Comparison of ENCODE assay signal across 19 cellular contexts in the genomic region with DNA sequence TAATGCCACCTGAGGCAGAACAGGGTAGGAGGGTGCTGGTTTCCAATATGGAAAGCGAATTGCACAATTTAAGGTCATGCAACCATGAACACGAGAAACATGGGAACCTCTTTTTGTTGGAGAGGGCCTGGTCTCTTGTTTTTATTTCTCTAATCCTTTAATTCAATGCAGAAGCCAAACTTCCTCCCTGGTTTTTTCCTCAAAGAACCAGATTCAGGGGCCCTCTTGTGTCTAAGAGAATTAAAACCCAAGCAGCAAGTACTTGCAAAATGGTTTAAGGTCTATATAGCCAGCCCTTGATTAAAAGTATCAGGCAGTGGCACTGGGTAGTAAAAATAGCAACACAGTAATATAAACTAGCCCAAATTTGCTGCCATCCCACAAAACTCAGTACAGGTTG. TPM values are rescaled to one million over a fixed set of nuclear protein-coding genes. Genes with fewer than 3 reads are reported as not detected.
DNase-seq lines count a peak whose midpoint lies in the region; ATAC-seq and TF ChIP-seq lines count a peak whose summit lies in the region.
"Had no signal": no experiment of that assay in that cellular context is flagged by ENCODE, and none has a peak within 500 bp of the region (broad histone marks: within the 10 kb centered on the region; RNA-seq: fewer than 3 reads in every experiment).

No MANE protein-coding gene starts in this region.

- intact Hi-C loops in activated T-helper 2 cell treated with anti-CD3 and anti-CD28 coated beads, Interferon-gamma antibody, Interleukin-2, Interleukin-4, amounts not matched to agents 10 μg/mL and 5 μg/mL and 100 μg/mL, durations not matched to agents 14 hours and 24 hours and 36 hours (cut with micrococcal nuclease), result loop anchor here (5.0 kb wide), 1 partner anchor 332 kb away; no protein-coding TSS in a partner anchor

- H2AFZ ChIP-seq in GM23338, result peak overlapping the region; percentile 80; the same call in 1 of the 2 replicates

- no peaks in the 10 kb centered on the region for H3K27me3 ChIP-seq in GM23338 (ENCODE audit: insufficient read depth)
- H3K27me3 ChIP-seq: foreskin keratinocyte, sigmoid colon, testis had no signal

- no peaks in the 10 kb centered on the region for H3K9me2 ChIP-seq in GM23338 (ENCODE audit: insufficient read depth)

- no peak overlapping the region for H3K27ac Mint-ChIP-seq in GM23338
- H3K27ac Mint-ChIP-seq in activated T-helper 2 cell treated with anti-CD3 and anti-CD28 coated beads, Interferon-gamma antibody, Interleukin-2, Interleukin-4, amounts not matched to agents 10 μg/mL and 5 μg/mL and 100 μg/mL, durations not matched to agents 14 hours and 24 hours and 36 hours, result peak overlapping the region; percentile 91
- H3K27ac Mint-ChIP-seq: T-helper 17 cell had no signal

- DNase-seq in AG09319 (ENCODE audit: extremely low read depth, low read depth) (peak; percentile 56), GM23338 (ENCODE audit: low spot score) (no peak), fibroblast of the conjunctiva (ENCODE audit: low read depth) (peak; percentile 70), cerebellar nuclear complex (lab: John Stamatoyannopoulos, UW) (no peak), NCI-H748 treated with DMSO at 0.1 percent for 48 hours (lab: John Stamatoyannopoulos, UW) (no peak), NCI-H524 treated with DMSO at 0.1 percent for 48 hours (lab: John Stamatoyannopoulos, UW) (no peak), ACHN (no peak)
- no peak for DNase-seq in activated T-helper 2 cell treated with anti-CD3 and anti-CD28 coated beads, Interferon-gamma antibody, Interleukin-2, Interleukin-4, amounts not matched to agents 10 μg/mL and 5 μg/mL and 100 μg/mL, durations not matched to agents 14 hours and 24 hours and 36 hours (ENCODE audit: low spot score)
- DNase-seq: activated naive CD4-positive, alpha-beta T cell treated with anti-CD3 and anti-CD28 coated beads, Interleukin-2, amount 50 U/mL, for 16 hours; activated T-cell treated with anti-CD3 and anti-CD28 coated beads for 4 hours; DMS153; foreskin keratinocyte; left colon; mucosa of descending colon; NCI-H1048; sigmoid colon; T-helper 17 cell; testis had no signal

- H3K4me3 Mint-ChIP-seq in GM23338, result no peak overlapping the region
- H3K4me3 Mint-ChIP-seq in activated T-helper 2 cell treated with anti-CD3 and anti-CD28 coated beads, Interferon-gamma antibody, Interleukin-2, Interleukin-4, amounts not matched to agents 10 μg/mL and 5 μg/mL and 100 μg/mL, durations not matched to agents 14 hours and 24 hours and 36 hours (ENCODE audit: low read depth), result no peak overlapping the region
- H3K4me3 Mint-ChIP-seq: T-helper 17 cell had no signal

- no peaks in the 10 kb centered on the region for H3K36me3 Mint-ChIP-seq in GM23338 (ENCODE audit: low read depth)
- peaks cover 36% of the 10 kb centered on the region for H3K36me3 Mint-ChIP-seq in activated T-helper 2 cell treated with anti-CD3 and anti-CD28 coated beads, Interferon-gamma antibody, Interleukin-2, Interleukin-4, amounts not matched to agents 10 μg/mL and 5 μg/mL and 100 μg/mL, durations not matched to agents 14 hours and 24 hours and 36 hours (ENCODE audit: low read depth)

- H3K27ac ChIP-seq in GM23338 (ENCODE audit: low read depth), result no peak overlapping the region
- H3K27ac ChIP-seq: C4-2B, foreskin keratinocyte, sigmoid colon, testis had no signal

- no peaks in the 10 kb centered on the region for H4K20me1 ChIP-seq in GM23338 (replicated peaks; ENCODE audit: insufficient read depth)

- in situ Hi-C loops in ACHN (cut with HindIII; ENCODE audit: low pct_ligation_motif_present, low pct_unique_long_range_greater_than_20kb, low sequenced_read_pairs), result no loop called here

- H3K4me3 ChIP-seq in GM23338, result no peak overlapping the region
- H3K4me3 ChIP-seq: mucosa of descending colon, sigmoid colon, testis had no signal

- peaks cover 12% of the 10 kb centered on the region for H3K4me1 Mint-ChIP-seq in GM23338
- H3K4me1 Mint-ChIP-seq in activated T-helper 2 cell treated with anti-CD3 and anti-CD28 coated beads, Interferon-gamma antibody, Interleukin-2, Interleukin-4, amounts not matched to agents 10 μg/mL and 5 μg/mL and 100 μg/mL, durations not matched to agents 14 hours and 24 hours and 36 hours (ENCODE audit: low read depth), result peaks cover 46% of the 10 kb centered on the region

- H3K79me2 ChIP-seq in GM23338 (replicated peaks; ENCODE audit: insufficient read depth), result no peaks in the 10 kb centered on the region

- no peak overlapping the region for H3K4me2 ChIP-seq in GM23338

- ATAC-seq in GM23338, result no peak
- ATAC-seq: foreskin keratinocyte, T-helper 17 cell had no signal

- H3K9me3 Mint-ChIP-seq in GM23338, result no peaks in the 10 kb centered on the region
- H3K9me3 Mint-ChIP-seq in activated T-helper 2 cell treated with anti-CD3 and anti-CD28 coated beads, Interferon-gamma antibody, Interleukin-2, Interleukin-4, amounts not matched to agents 10 μg/mL and 5 μg/mL and 100 μg/mL, durations not matched to agents 14 hours and 24 hours and 36 hours, result peaks cover 4% of the 10 kb centered on the region

- no peaks in the 10 kb centered on the region for H3K4me1 ChIP-seq in GM23338 (ENCODE audit: insufficient read depth)
- H3K4me1 ChIP-seq: foreskin keratinocyte, sigmoid colon, testis had no signal

- no peaks in the 10 kb centered on the region for H3K36me3 ChIP-seq in GM23338 (ENCODE audit: insufficient read depth)

- no peaks in the 10 kb centered on the region for H3F3A ChIP-seq in GM23338 (replicated peaks; ENCODE audit: low read depth)

- TF ChIP-seq CTCF in AG09319 (IDR thresholded peaks at IDR 0.05; ENCODE audit: low read depth, low read length) (peak; percentile 46), GM23338 (conservative IDR thresholded peaks at IDR 0.05; ENCODE audit: low read depth in 2 of 2) (0 out of 4 replicates have a peak, but pooled peaks of 1 of the 2 experiments have one; percentile 18)

- H3K27me3 Mint-ChIP-seq in GM23338 (ENCODE audit: insufficient read depth, low read depth, poor library complexity), result peaks cover 1% of the 10 kb centered on the region
- H3K27me3 Mint-ChIP-seq in activated T-helper 2 cell treated with anti-CD3 and anti-CD28 coated beads, Interferon-gamma antibody, Interleukin-2, Interleukin-4, amounts not matched to agents 10 μg/mL and 5 μg/mL and 100 μg/mL, durations not matched to agents 14 hours and 24 hours and 36 hours (ENCODE audit: low read depth), result no peaks in the 10 kb centered on the region

TF ChIP-seq in GM23338, 12 proteins besides CTCF, POLR2A, EP300 and RAD21 (continues in another document):
- TF ChIP-seq STAT1 (IDR thresholded peaks at IDR 0.05; ENCODE audit: unreplicated experiment), result no peak

RNA-seq across cellular contexts. Expression of a gene that starts 19.5 kb away (rescaled TPM):
- 19.3 and 19.5 TPM in 2 replicates for total RNA-seq in GM23338 (2014; rRNA removed; shearing (Covaris generic))
- 25.0 and 29.9 TPM in 2 replicates for polyA plus RNA-seq in GM23338 (2016; fragmentation: Nextera tagmentation; extraction: Ambion mirVana)
- 69.7 and 70.2 TPM in 2 replicates for total RNA-seq in activated T-helper 2 cell treated with anti-CD3 and anti-CD28 coated beads, Interferon-gamma antibody, Interleukin-2, Interleukin-4, amounts not matched to agents 10 μg/mL and 5 μg/mL and 100 μg/mL, durations not matched to agents 14 hours and 24 hours and 36 hours

Comparison
In these comparisons a context has a peak if more than half of its experiments do, and no peak if none do; other contexts are left out.
1. DNase-seq: peak in AG09319 (single experiment) and fibroblast of the conjunctiva (single experiment); none in GM23338 (single experiment), activated T-helper 2 cell treated with anti-CD3 and anti-CD28 coated beads, Interferon-gamma antibody, Interleukin-2, Interleukin-4, amounts not matched to agents 10 μg/mL and 5 μg/mL and 100 μg/mL, durations not matched to agents 14 hours and 24 hours and 36 hours (single experiment), cerebellar nuclear complex (0 of 2), NCI-H748 treated with DMSO at 0.1 percent for 48 hours (single experiment), NCI-H524 treated with DMSO at 0.1 percent for 48 hours (single experiment) and ACHN (single experiment).